In genomic region chr2:85604568-85605339, GRCh38 we compare ENCODE assay signal across 9 cellular contexts. TPM values are rescaled to one million over a fixed set of nuclear protein-coding genes. Genes with fewer than 3 reads are reported as not detected.
DNase-seq lines count a peak whose midpoint lies in the region; ATAC-seq and TF ChIP-seq lines count a peak whose summit lies in the region.
"Had no signal": no experiment of that assay in that cellular context is flagged by ENCODE, and none has a peak within 500 bp of the region (broad histone marks: within the 10 kb centered on the region; RNA-seq: fewer than 3 reads in every experiment).

No MANE protein-coding gene starts in this region.

- DNase-seq in activated naive CD8-positive, alpha-beta T cell treated with anti-CD3 and anti-CD28 coated beads, Interleukin-2, amount 50 U/mL, for 24 hours: no peak
- DNase-seq in fibroblast of villous mesenchyme (ENCODE audit: low read depth) (peak; percentile 64), type B pancreatic cell (ENCODE audit: extremely low spot score, unreplicated experiment) (no peak), ureter (ENCODE audit: low spot score) (no peak), kidney glomerular epithelial cell (lab: John Stamatoyannopoulos, UW) (no peak)
- DNase-seq: activated CD8-positive, alpha-beta memory T cell treated with anti-CD3 and anti-CD28 coated beads for 24 hours; SHP77 treated with DMSO at 0.1 percent for 48 hours; stimulated activated naive CD8-positive, alpha-beta T cell treated with anti-CD3 and anti-CD28 coated beads, Interleukin-15, Interleukin-2, amounts not matched to agents 100 U/mL and 50 U/mL, for 24 hours had no signal

- H3K27me3 Mint-ChIP-seq in activated naive CD8-positive, alpha-beta T cell: no peaks in the 10 kb centered on the region
- no peaks in the 10 kb centered on the region for H3K27me3 Mint-ChIP-seq in activated naive CD8-positive, alpha-beta T cell treated with anti-CD3 and anti-CD28 coated beads, Interleukin-2, amount 50 U/mL, for 24 hours
- no peaks in the 10 kb centered on the region for H3K27me3 Mint-ChIP-seq in type B pancreatic cell

- peak overlapping the region; percentile 90 for H3K4me3 Mint-ChIP-seq in activated naive CD8-positive, alpha-beta T cell
- no peak overlapping the region for H3K4me3 Mint-ChIP-seq in activated naive CD8-positive, alpha-beta T cell treated with anti-CD3 and anti-CD28 coated beads, Interleukin-2, amount 50 U/mL, for 24 hours
- H3K4me3 Mint-ChIP-seq in type B pancreatic cell: peak overlapping the region; percentile 55

- peaks cover 36% of the 10 kb centered on the region for H3K4me1 Mint-ChIP-seq in activated naive CD8-positive, alpha-beta T cell (ENCODE audit: low read depth)
- peaks cover 29% of the 10 kb centered on the region for H3K4me1 Mint-ChIP-seq in activated naive CD8-positive, alpha-beta T cell treated with anti-CD3 and anti-CD28 coated beads, Interleukin-2, amount 50 U/mL, for 24 hours
- peaks cover 25% of the 10 kb centered on the region for H3K4me1 Mint-ChIP-seq in type B pancreatic cell (ENCODE audit: unreplicated experiment)

- no peaks in the 10 kb centered on the region for H3K9me3 Mint-ChIP-seq in activated naive CD8-positive, alpha-beta T cell (ENCODE audit: low read depth)
- no peaks in the 10 kb centered on the region for H3K9me3 Mint-ChIP-seq in activated naive CD8-positive, alpha-beta T cell treated with anti-CD3 and anti-CD28 coated beads, Interleukin-2, amount 50 U/mL, for 24 hours
- no peaks in the 10 kb centered on the region for H3K9me3 Mint-ChIP-seq in type B pancreatic cell

- H3K27ac Mint-ChIP-seq in activated naive CD8-positive, alpha-beta T cell: peak overlapping the region; percentile 16
- no peak overlapping the region for H3K27ac Mint-ChIP-seq in activated naive CD8-positive, alpha-beta T cell treated with anti-CD3 and anti-CD28 coated beads, Interleukin-2, amount 50 U/mL, for 24 hours
- peak overlapping the region; percentile 28 for H3K27ac Mint-ChIP-seq in type B pancreatic cell

- ATAC-seq in activated naive CD8-positive, alpha-beta T cell treated with anti-CD3 and anti-CD28 coated beads, Interleukin-2, amount 50 U/mL, for 24 hours: no peak
- ATAC-seq: stimulated activated naive CD8-positive, alpha-beta T cell treated with anti-CD3 and anti-CD28 coated beads, Interleukin-15, Interleukin-2, amounts not matched to agents 100 U/mL and 50 U/mL, for 24 hours had no signal

- TF ChIP-seq CTCF in fibroblast of villous mesenchyme (IDR thresholded peaks at IDR 0.05; ENCODE audit: insufficient read depth, low read depth, low read length) (no peak), type B pancreatic cell (conservative IDR thresholded peaks at IDR 0.05) (no peak)

- peaks cover 3% of the 10 kb centered on the region for H3K36me3 Mint-ChIP-seq in activated naive CD8-positive, alpha-beta T cell
- peaks cover 9% of the 10 kb centered on the region for H3K36me3 Mint-ChIP-seq in activated naive CD8-positive, alpha-beta T cell treated with anti-CD3 and anti-CD28 coated beads, Interleukin-2, amount 50 U/mL, for 24 hours (ENCODE audit: low read depth)
- H3K36me3 Mint-ChIP-seq in type B pancreatic cell: peaks cover 11% of the 10 kb centered on the region

- H3K4me3 ChIP-seq in fibroblast of villous mesenchyme (ENCODE audit: low read depth, low read length): no peak overlapping the region

RNA-seq across cellular contexts. Expression of gene TMEM150A, which starts 2.3 kb away (rescaled TPM):
- total RNA-seq in fibroblast of villous mesenchyme: 8.6 and 10.6 TPM in 2 replicates
- 16.7 and 19.8 TPM in 2 replicates for total RNA-seq in type B pancreatic cell (ENCODE audit: low replicate concordance)
- total RNA-seq in ureter: 19.5 TPM

RNA-seq across cellular contexts. Expression of gene C2orf68, which starts 7.1 kb away (rescaled TPM):
- total RNA-seq in fibroblast of villous mesenchyme: 16.4 and 26.8 TPM in 2 replicates
- total RNA-seq in type B pancreatic cell (ENCODE audit: low replicate concordance): 58.8 and 66.6 TPM in 2 replicates
- 43.1 TPM for total RNA-seq in ureter

RNA-seq across cellular contexts. Expression of gene RNF181, which starts 9.2 kb away (rescaled TPM):
- 130 and 221 TPM in 2 replicates for total RNA-seq in fibroblast of villous mesenchyme
- total RNA-seq in type B pancreatic cell (ENCODE audit: low replicate concordance): 70.2 and 78.8 TPM in 2 replicates
- total RNA-seq in ureter: 115 TPM

RNA-seq across cellular contexts. Expression of gene USP39, which starts 11.2 kb away (rescaled TPM):
- total RNA-seq in fibroblast of villous mesenchyme (39.6 and 41.9 TPM in 2 replicates), type B pancreatic cell (ENCODE audit: low replicate concordance) (43.3 and 62.5 TPM in 2 replicates), ureter (45.1 TPM)

RNA-seq across cellular contexts. Expression of gene VAMP5, which starts 20.5 kb away (rescaled TPM):
- total RNA-seq in fibroblast of villous mesenchyme (18.1 and 22.9 TPM in 2 replicates), type B pancreatic cell (ENCODE audit: low replicate concordance) (3.4 and 4.4 TPM in 2 replicates), ureter (32.8 TPM)
